ENCODE assay signal across 13 cellular contexts in genomic region chr3:54954019-54954418, GRCh38. TPM values are rescaled to one million over a fixed set of nuclear protein-coding genes. Genes with fewer than 3 reads are reported as not detected.
DNase-seq lines count a peak whose midpoint lies in the region; ATAC-seq and FAIRE-seq lines count a peak whose summit lies in the region.
"Had no signal": no experiment of that assay in that cellular context is flagged by ENCODE, and none has a peak within 500 bp of the region (broad histone marks: within the 10 kb centered on the region; RNA-seq: fewer than 3 reads in every experiment).

No MANE protein-coding gene starts in this region.

- in situ Hi-C loops in Caki2 (cut with HindIII; ENCODE audit: low pct_unique_long_range_greater_than_20kb, low sequenced_read_pairs): no loop called here

- peak overlapping the region; percentile 52 for H3K9ac ChIP-seq in NT2/D1 (ENCODE audit: insufficient read length, low read depth)

- H3K4me1 ChIP-seq in NT2/D1 (ENCODE audit: insufficient read depth, insufficient read length): peaks cover 9% of the 10 kb centered on the region

- H3K9me3 ChIP-seq in NT2/D1 (ENCODE audit: insufficient read depth, low read length): peaks cover 50% of the 10 kb centered on the region; the same call in 1 of the 2 replicates

- no peak for FAIRE-seq in frontal cortex (lab: Jason Lieb, UNC)

- no peaks in the 10 kb centered on the region for H3K36me3 ChIP-seq in NT2/D1 (ENCODE audit: insufficient read depth, insufficient read length, low read length)

- DNase-seq in Caki2 (ENCODE audit: low read depth): peak; percentile 57
- DNase-seq in NT2/D1 (ENCODE audit: low read depth, low spot score): no peak
- DNase-seq in epidermal melanocyte (ENCODE audit: insufficient read length, low spot score): peak; percentile 55
- peak; percentile 16 for DNase-seq in mucosa of gallbladder (ENCODE audit: low spot score)
- no peak for DNase-seq in frontal cortex (ENCODE audit: low spot score in 2 of 2)
- no peak for DNase-seq in NCI-H1694 (lab: John Stamatoyannopoulos, UW)
- DNase-seq in activated gamma-delta T cell (lab: John Stamatoyannopoulos, UW): no peak
- DNase-seq: CD8-positive, alpha-beta T cell; head of caudate nucleus; naive thymus-derived CD4-positive, alpha-beta T cell; NCI-H526; stimulated activated naive B cell treated with anti-CD40 and anti-IgM and Interleukin-4, amounts not matched to agents 10 μg/mL and 1 μg/mL and 100 μg/mL, for 72 hours had no signal

- ATAC-seq in HG03139 (IDR thresholded peaks at IDR 0.05; ENCODE audit: unreplicated experiment): no peak
- ATAC-seq: CD8-positive, alpha-beta T cell; naive thymus-derived CD4-positive, alpha-beta T cell; stimulated activated naive B cell treated with anti-CD40 and anti-IgM and Interleukin-4, amounts not matched to agents 10 μg/mL and 1 μg/mL and 100 μg/mL, for 72 hours had no signal

- H3K27me3 ChIP-seq in NT2/D1 (ENCODE audit: insufficient read depth, insufficient read length): no peaks in the 10 kb centered on the region

- no peak overlapping the region for H3K4me3 ChIP-seq in NT2/D1 (ENCODE audit: insufficient read length, low read depth)

RNA-seq across cellular contexts. Expression of gene LRTM1, which starts 26.2 kb away (rescaled TPM):
- total RNA-seq in Caki2 (2014; rRNA removed; shearing (Covaris generic); ENCODE audit: low replicate concordance): not detected in 2 replicates
- total RNA-seq in mucosa of gallbladder (not detected), frontal cortex (not detected)
- total RNA-seq: CD8-positive, alpha-beta T cell; naive thymus-derived CD4-positive, alpha-beta T cell had no signal

Comparison
In these comparisons a context has a peak if more than half of its experiments do, and no peak if none do; other contexts are left out.
1. DNase-seq: peak in Caki2 (single experiment), epidermal melanocyte (single experiment) and mucosa of gallbladder (single experiment); none in NT2/D1 (single experiment), frontal cortex (0 of 2), NCI-H1694 (single experiment) and activated gamma-delta T cell (single experiment).